8 cellular contexts compared by ENCODE assay signal in genomic region chr1:35640380-35641232, GRCh38. TPM values are rescaled to one million over a fixed set of nuclear protein-coding genes. Genes with fewer than 3 reads are reported as not detected.
DNase-seq lines count a peak whose midpoint lies in the region; ATAC-seq and TF ChIP-seq lines count a peak whose summit lies in the region.

No MANE protein-coding gene starts in this region.

- H3K4me1 ChIP-seq in BLaER1 treated with 17β-estradiol and CSF1 and Interleukin-3, amounts not matched to agents 10 nM and 100 nM = peaks cover 32 to 54% (median 47%) of the 10 kb centered on the region in 10 experiments
- no peaks in the 10 kb centered on the region for H3K4me1 ChIP-seq in aorta (ENCODE audit: control insufficient read depth in 1 of 2, insufficient read depth in 2 of 2, low read length in 2 of 2)

- H3K9me3 Mint-ChIP-seq in memory B cell = no peaks in the 10 kb centered on the region

- peak; percentile 8 for DNase-seq in HK-2 (ENCODE audit: unreplicated experiment)
- no peak for DNase-seq in astrocyte of the spinal cord (ENCODE audit: low read depth, low spot score)
- DNase-seq in memory B cell (ENCODE audit: low spot score in 2 of 2) = no peak
- DNase-seq in aorta = no peak
- no peak for DNase-seq in NCI-H187 treated with DMSO at 0.1 percent for 48 hours (lab: John Stamatoyannopoulos, UW)
- no peak for DNase-seq in cerebellar cortex (ENCODE audit: low spot score)
- DNase-seq in stimulated activated CD8-positive, alpha-beta memory T cell treated with anti-CD3 and anti-CD28 coated beads, Interleukin-4, amount 100 ng/mL, for 48 hours = no peak

- H3K36me3 Mint-ChIP-seq in memory B cell = no peaks in the 10 kb centered on the region

- H3K4me1 Mint-ChIP-seq in memory B cell = peaks cover 23% of the 10 kb centered on the region

- peak overlapping the region; percentile 86 to 97 (median 94) for H3K4me2 ChIP-seq in BLaER1 treated with 17β-estradiol and CSF1 and Interleukin-3, amounts not matched to agents 10 nM and 100 nM

- peaks cover 1% of the 10 kb centered on the region for H3K27me3 Mint-ChIP-seq in memory B cell

- peak overlapping the region; percentile 99 for H3K4me3 Mint-ChIP-seq in memory B cell

- H3K27ac ChIP-seq in BLaER1 treated with 17β-estradiol and CSF1 and Interleukin-3, amounts not matched to agents 10 nM and 100 nM = peak overlapping the region; percentile 54 to 97 (median 89)
- peak overlapping the region in 1 of 2 donors; percentile 90 for H3K27ac ChIP-seq in aorta (ENCODE audit: low read depth in 1 of 2, low read length in 2 of 2)

- no peaks in the 10 kb centered on the region; a peak in 3 of 22 replicates for H3K9me3 ChIP-seq in BLaER1 treated with 17β-estradiol and CSF1 and Interleukin-3, amounts not matched to agents 10 nM and 100 nM (replicated peaks in 1 of 11)
- no peaks in the 10 kb centered on the region for H3K9me3 ChIP-seq in aorta (ENCODE audit: control insufficient read depth, low read length)

- H3K27me3 ChIP-seq in BLaER1 treated with 17β-estradiol and CSF1 and Interleukin-3, amounts not matched to agents 10 nM and 100 nM = peaks cover 0 to 6% (median 0%) of the 10 kb centered on the region in 11 experiments; a peak in 4 of 22 replicates
- H3K27me3 ChIP-seq in aorta (ENCODE audit: control insufficient read depth in 1 of 2, insufficient read depth in 2 of 2, low read length in 1 of 2) = no peaks in the 10 kb centered on the region

- H3K36me3 ChIP-seq in BLaER1 treated with 17β-estradiol and CSF1 and Interleukin-3, amounts not matched to agents 10 nM and 100 nM = peaks cover 4 to 22% (median 11%) of the 10 kb centered on the region in 11 experiments; a peak in 19 of 22 replicates
- no peaks in the 10 kb centered on the region for H3K36me3 ChIP-seq in aorta (ENCODE audit: control insufficient read depth in 1 of 2, insufficient read depth in 2 of 2, low read length in 1 of 2)

- intact Hi-C loops in aorta (cut with DNase I) = loop anchor here in 1 of 2 donors (5.0 kb wide), 1 partner anchor 77 kb away; the partner anchor contains the start of gene C1orf216

- peak overlapping the region; percentile 87 to 99 (median 92) for H3K9ac ChIP-seq in BLaER1 treated with 17β-estradiol and CSF1 and Interleukin-3, amounts not matched to agents 10 nM and 100 nM

- peak overlapping the region; percentile 100 for H3K27ac Mint-ChIP-seq in memory B cell

- peak overlapping the region; percentile 78 to 98 (median 89) for H3K4me3 ChIP-seq in BLaER1 treated with 17β-estradiol and CSF1 and Interleukin-3, amounts not matched to agents 10 nM and 100 nM
- H3K4me3 ChIP-seq in astrocyte of the spinal cord (ENCODE audit: low read depth, low read length) (peak overlapping the region; percentile 99), aorta (ENCODE audit: low read length in 2 of 2) (peak overlapping the region; percentile 87 to 97)

- H4K20me1 ChIP-seq in BLaER1 treated with 17β-estradiol and CSF1 and Interleukin-3, amounts not matched to agents 10 nM and 100 nM = peaks cover 5 to 50% (median 29%) of the 10 kb centered on the region in 11 experiments; a peak in 16 of 22 replicates

- ATAC-seq in memory B cell (ENCODE audit: low read depth) (no peak), aorta (ENCODE audit: low FRiP score) (no peak)

- TF ChIP-seq CTCF in astrocyte of the spinal cord (IDR thresholded peaks at IDR 0.05; ENCODE audit: low read depth, low read length) = no peak

- in situ Hi-C loops in astrocyte of the spinal cord (cut with HindIII; ENCODE audit: low sequenced_read_pairs) = no loop called here

- WGBS in aorta, 2 donors = 18% methylated on average over 29 of the region's 29 CpGs

RNA-seq across cellular contexts. Expression of gene PSMB2, which starts 0.7 kb away (rescaled TPM):
- 10 to 100 TPM; 35.9 to 36.2 TPM for total RNA-seq in aorta
- polyA plus RNA-seq in aorta = 10 to 100 TPM; 27.7 to 38.3 TPM
